Comparison of ENCODE assay signal across 1 cellular context in genomic region chr11:66468691-66469090, GRCh38.
TF ChIP-seq lines count a peak whose summit lies in the region.

No MANE protein-coding gene starts in this region.

TF ChIP-seq in IMR-90, 13 proteins besides CTCF, POLR2A, EP300 and RAD21:
- no peak for TF ChIP-seq MXI1 (IDR thresholded peaks at IDR 0.05; ENCODE audit: borderline replicate concordance, low read depth, low read length)
- TF ChIP-seq, protein P1, sequence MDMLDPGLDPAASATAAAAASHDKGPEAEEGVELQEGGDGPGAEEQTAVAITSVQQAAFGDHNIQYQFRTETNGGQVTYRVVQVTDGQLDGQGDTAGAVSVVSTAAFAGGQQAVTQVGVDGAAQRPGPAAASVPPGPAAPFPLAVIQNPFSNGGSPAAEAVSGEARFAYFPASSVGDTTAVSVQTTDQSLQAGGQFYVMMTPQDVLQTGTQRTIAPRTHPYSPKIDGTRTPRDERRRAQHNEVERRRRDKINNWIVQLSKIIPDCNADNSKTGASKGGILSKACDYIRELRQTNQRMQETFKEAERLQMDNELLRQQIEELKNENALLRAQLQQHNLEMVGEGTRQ (IDR thresholded peaks at IDR 0.05; ENCODE audit: low read depth, low read length): no peak
- TF ChIP-seq NFE2L2 (IDR thresholded peaks at IDR 0.05; ENCODE audit: low read depth, low read length): no peak
- no peak for TF ChIP-seq FOS (IDR thresholded peaks at IDR 0.05; ENCODE audit: low read depth, low read length)
- TF ChIP-seq BHLHE40 (IDR thresholded peaks at IDR 0.05; ENCODE audit: low read depth, low read length): no peak
- TF ChIP-seq ELK1 (IDR thresholded peaks at IDR 0.05; ENCODE audit: borderline replicate concordance, low read depth, low read length): no peak
- no peak for TF ChIP-seq MAFK (IDR thresholded peaks at IDR 0.05; ENCODE audit: low read depth, low read length)
- TF ChIP-seq RCOR1 (IDR thresholded peaks at IDR 0.05; ENCODE audit: insufficient replicate concordance, low read length): no peak
- TF ChIP-seq MAZ (IDR thresholded peaks at IDR 0.05; ENCODE audit: borderline replicate concordance, low read depth, low read length): no peak
- no peak for TF ChIP-seq CEBPB (IDR thresholded peaks at IDR 0.05; ENCODE audit: low read depth, low read length)
- TF ChIP-seq CHD1 (IDR thresholded peaks at IDR 0.05; ENCODE audit: low read depth, low read length): no peak
- no peak for TF ChIP-seq RFX5 (IDR thresholded peaks at IDR 0.05; ENCODE audit: low read depth, low read length)
- TF ChIP-seq SMC3 (IDR thresholded peaks at IDR 0.05; ENCODE audit: low read depth, low read length): no peak
TF ChIP-seq in IMR-90: peak in this region for 0.
